Comparison of ENCODE assay signal across 18 cellular contexts in genomic region chr2:238873401-238873801, GRCh38. TPM values are rescaled to one million over a fixed set of nuclear protein-coding genes. Genes with fewer than 3 reads are reported as not detected.
"Had no signal": no experiment of that assay in that cellular context is flagged by ENCODE, and none has a peak within 500 bp of the region (broad histone marks: within the 10 kb centered on the region; RNA-seq: fewer than 3 reads in every experiment).

No MANE protein-coding gene starts in this region.

- DNase-seq: activated CD4-positive, alpha-beta T cell treated with anti-CD3 and anti-CD28 coated beads for 36 hours; activated CD4-positive, alpha-beta T cell treated with anti-CD3 and anti-CD28 coated beads, Interleukin-2, amount 50 U/mL, for 4 hours; activated CD4-positive, CD25-positive, alpha-beta regulatory T cell; activated naive CD8-positive, alpha-beta T cell treated with anti-CD3 and anti-CD28 coated beads, Interleukin-2, amount 50 U/mL, for 24 hours; activated T-cell treated with anti-CD3 and anti-CD28 coated beads, Interleukin-2, amount 50 U/mL, for 4 hours; anterior cingulate cortex; body of pancreas; hypothalamus; lower lobe of right lung; stimulated activated naive CD4-positive, alpha-beta T cell; T-helper 1 cell; trophoblast cell had no signal

- ATAC-seq: activated CD4-positive, alpha-beta T cell treated with anti-CD3 and anti-CD28 coated beads for 36 hours; activated naive CD8-positive, alpha-beta T cell treated with anti-CD3 and anti-CD28 coated beads, Interleukin-2, amount 50 U/mL, for 24 hours; activated T-cell treated with anti-CD3 and anti-CD28 coated beads, Interleukin-2, amount 50 U/mL, for 4 hours; activated T-helper 17 cell treated with anti-CD3 and anti-CD28 coated beads, Interleukin-2, amount 50 U/mL, for 72 hours; body of pancreas; lower lobe of right lung had no signal

- H3K4me3 ChIP-seq: body of pancreas, cardiac muscle cell, lower lobe of right lung, smooth muscle cell, thoracic aorta had no signal

- H3K27me3 ChIP-seq: body of pancreas, cardiac muscle cell had no signal

- H3K9me3 ChIP-seq: body of pancreas, lower lobe of right lung, neutrophil, thoracic aorta had no signal

- H3K4me1 ChIP-seq: body of pancreas had no signal

- H3K27ac ChIP-seq: body of pancreas, cardiac muscle cell, lower lobe of right lung, neutrophil, thoracic aorta had no signal

- H3K36me3 ChIP-seq: cardiac muscle cell, lower lobe of right lung, neutrophil, thoracic aorta had no signal

- H3K4me2 ChIP-seq: smooth muscle cell had no signal

RNA-seq across cellular contexts. Expression of gene TWIST2, which starts 25.5 kb away (rescaled TPM):
- total RNA-seq: activated CD4-positive, alpha-beta T cell treated with anti-CD3 and anti-CD28 coated beads for 36 hours; activated T-cell treated with anti-CD3 and anti-CD28 coated beads, Interleukin-2, amount 50 U/mL, for 4 hours; activated T-helper 17 cell treated with anti-CD3 and anti-CD28 coated beads, Interleukin-2, amount 50 U/mL, for 72 hours; cardiac muscle cell; progenitor cell of endocrine pancreas had no signal
- polyA plus RNA-seq: cardiac muscle cell had no signal
